In genomic region chr1:93180723-93181613, GRCh38 we compare ENCODE assay signal across 8 cellular contexts. TPM values are rescaled to one million over a fixed set of nuclear protein-coding genes. Genes with fewer than 3 reads are reported as not detected.
DNase-seq lines count a peak whose midpoint lies in the region; ATAC-seq and TF ChIP-seq lines count a peak whose summit lies in the region.

Gene CCDC18 (plus strand): TSS chr1:93180724. CDS start chr1:93183362, 2,638 bp downstream.

- no peak for DNase-seq in GM06990 (ENCODE audit: extremely low read depth, insufficient read length)
- peak; percentile 84 for DNase-seq in RKO (ENCODE audit: low spot score)
- no peak for DNase-seq in kidney epithelial cell (ENCODE audit: low read depth)
- DNase-seq in stimulated activated CD8-positive, alpha-beta memory T cell treated with anti-CD3 and anti-CD28 coated beads, Interleukin-15, amount 100 ng/mL, for 1 hour (ENCODE audit: low read depth): peak; percentile 32

- no peaks in the 10 kb centered on the region for H3K27me3 ChIP-seq in GM06990 (replicated peaks; ENCODE audit: control insufficient read depth, insufficient read depth, low read length)
- no peaks in the 10 kb centered on the region for H3K27me3 ChIP-seq in kidney epithelial cell (ENCODE audit: control insufficient read depth, insufficient read depth, low read length)

- peaks cover under 1% of the 10 kb centered on the region for H3K36me3 ChIP-seq in GM06990 (ENCODE audit: control insufficient read depth, insufficient read depth, low read length)
- H3K36me3 ChIP-seq in kidney epithelial cell (ENCODE audit: control insufficient read depth, insufficient read depth, low read length): no peaks in the 10 kb centered on the region

- ATAC-seq in HG03025 (IDR thresholded peaks at IDR 0.05; ENCODE audit: low FRiP score, unreplicated experiment): peak; percentile 11
- ATAC-seq in HG03108 (IDR thresholded peaks at IDR 0.05; ENCODE audit: unreplicated experiment): no peak

- WGBS in adipose tissue, 3 donors: 1 to 3% (median 1%) methylated on average over 43 of the region's 43 CpGs

- TF ChIP-seq CTCF in 22Rv1 (IDR thresholded peaks at IDR 0.05): no peak
- TF ChIP-seq CTCF in GM06990 (IDR thresholded peaks at IDR 0.05; ENCODE audit: insufficient read depth, low read length, poor library complexity, severe bottlenecking): no peak
- no peak for TF ChIP-seq CTCF in kidney epithelial cell (IDR thresholded peaks at IDR 0.05; ENCODE audit: insufficient read depth, low read length, poor library complexity, severe bottlenecking)

- peak within 1 kb of the TSS; percentile 95 for H3K27ac ChIP-seq in 22Rv1
- H3K27ac ChIP-seq in adipose tissue (ENCODE audit: low read depth, low read length): peak within 1 kb of the TSS; percentile 99

- H3K4me3 ChIP-seq in GM06990 (replicated peaks; ENCODE audit: low read depth, low read length) (peak within 1 kb of the TSS; percentile 100), kidney epithelial cell (ENCODE audit: low read depth, low read length) (peak within 1 kb of the TSS; percentile 64)

RNA-seq across cellular contexts. Expression of gene CCDC18, which starts in this region (rescaled TPM):
- 1 to 10 TPM; 1.1 to 4.4 (median 2.7) TPM for polyA plus RNA-seq in adipose tissue
- total RNA-seq in kidney epithelial cell: 3.4 and 16.9 TPM in 2 replicates

Comparison
In these comparisons a context has a peak if more than half of its experiments do, and no peak if none do; other contexts are left out.
1. DNase-seq: peak in RKO (single experiment) and stimulated activated CD8-positive, alpha-beta memory T cell treated with anti-CD3 and anti-CD28 coated beads, Interleukin-15, amount 100 ng/mL, for 1 hour (single experiment); none in GM06990 (single experiment) and kidney epithelial cell (single experiment).